19 cellular contexts compared by ENCODE assay signal in genomic region chr2:177399376-177399775, GRCh38.
"Had no signal": no experiment of that assay in that cellular context is flagged by ENCODE, and none has a peak within 500 bp of the region (broad histone marks: within the 10 kb centered on the region; RNA-seq: fewer than 3 reads in every experiment).

No MANE protein-coding gene starts in this region.

- H3K27me3 ChIP-seq: heart left ventricle, vagina had no signal

- H3K4me3 ChIP-seq: heart left ventricle, thoracic aorta, vagina had no signal

- H3K9me3 ChIP-seq: heart left ventricle, thoracic aorta, vagina had no signal

- ATAC-seq: activated CD8-positive, alpha-beta memory T cell treated with anti-CD3 and anti-CD28 coated beads, Interleukin-2, amount 10 ng/mL, durations not matched to agents 7 days and 5 days; activated naive CD8-positive, alpha-beta T cell treated with anti-CD3 and anti-CD28 coated beads, Interleukin-2, amount 50 U/mL, for 24 hours; left cardiac atrium; sciatic nerve had no signal

- H3K27ac ChIP-seq: thoracic aorta, vagina had no signal

- H3K36me3 ChIP-seq: heart left ventricle, thoracic aorta, vagina had no signal

- DNase-seq: activated CD4-positive, alpha-beta memory T cell treated with anti-CD3 and anti-CD28 coated beads, Interleukin-2, amount 10 ng/mL, durations not matched to agents 7 days and 5 days; activated CD4-positive, alpha-beta T cell treated with anti-CD3 and anti-CD28 coated beads, Interleukin-2, amount 10 ng/mL, durations not matched to agents 24 days and 14 days; activated CD8-positive, alpha-beta memory T cell treated with anti-CD3 and anti-CD28 coated beads, Interleukin-2, amount 10 ng/mL, durations not matched to agents 7 days and 5 days; activated gamma-delta T cell; activated naive CD4-positive, alpha-beta T cell treated with anti-CD3 and anti-CD28 coated beads, Interleukin-2, amount 50 U/mL, for 16 hours; activated naive CD8-positive, alpha-beta T cell treated with anti-CD3 and anti-CD28 coated beads, Interleukin-2, amount 50 U/mL, for 24 hours; activated T-cell treated with anti-CD3 and anti-CD28 coated beads for 4 hours; cortex of kidney; heart left ventricle; islet precursor cell; left cardiac atrium; nephron progenitor cell; nucleus accumbens; small intestine; stimulated activated CD4-positive, alpha-beta T cell treated with anti-CD3 and anti-CD28 coated beads, Interleukin-15, amount 100 ng/mL, for 24 hours; stimulated activated naive CD4-positive, alpha-beta T cell had no signal
